Comparison of ENCODE assay signal across 8 cellular contexts in genomic region chr10:87816842-87817178, GRCh38. TPM values are rescaled to one million over a fixed set of nuclear protein-coding genes. Genes with fewer than 3 reads are reported as not detected.
A peak's percentile ranks its signal among the peaks of the same experiment; 100 is the strongest.
DNase-seq lines count a peak whose midpoint lies in the region; ATAC-seq and TF ChIP-seq lines count a peak whose summit lies in the region.

No MANE protein-coding gene starts in this region.

- no peaks in the 10 kb centered on the region for H3K9me3 Mint-ChIP-seq in activated naive CD4-positive, alpha-beta T cell treated with anti-CD3 and anti-CD28 coated beads for 36 hours
- H3K9me3 Mint-ChIP-seq in activated B cell treated with CpG ODN at 0.5 μM for 24 hours (no peaks in the 10 kb centered on the region), type B pancreatic cell (no peaks in the 10 kb centered on the region)

- peaks cover 23% of the 10 kb centered on the region for H3K36me3 ChIP-seq in iPS-20b (ENCODE audit: insufficient read depth, low read depth, low read length)

- peaks cover 30% of the 10 kb centered on the region for H3K4me1 Mint-ChIP-seq in activated naive CD4-positive, alpha-beta T cell treated with anti-CD3 and anti-CD28 coated beads for 36 hours (ENCODE audit: low read depth)
- peaks cover 40% of the 10 kb centered on the region for H3K4me1 Mint-ChIP-seq in activated B cell treated with CpG ODN at 0.5 μM for 24 hours
- peaks cover 23% of the 10 kb centered on the region for H3K4me1 Mint-ChIP-seq in type B pancreatic cell (ENCODE audit: unreplicated experiment)

- ATAC-seq in activated B cell treated with CpG ODN at 0.5 μM for 24 hours (ENCODE audit: low read depth), result no peak
- no peak for ATAC-seq in HG03565 (IDR thresholded peaks at IDR 0.05; ENCODE audit: unreplicated experiment)
- ATAC-seq in GM18907 (IDR thresholded peaks at IDR 0.05; ENCODE audit: unreplicated experiment), result no peak
- no peak for ATAC-seq in GM21576 (IDR thresholded peaks at IDR 0.05; ENCODE audit: unreplicated experiment)

- no peak for DNase-seq in activated naive CD4-positive, alpha-beta T cell treated with anti-CD3 and anti-CD28 coated beads for 36 hours
- no peak for DNase-seq in activated naive CD4-positive, alpha-beta T cell (lab: John Stamatoyannopoulos, UW)
- DNase-seq in activated B cell treated with CpG ODN at 0.5 μM for 24 hours (no peak), type B pancreatic cell (ENCODE audit: extremely low spot score, unreplicated experiment) (no peak)

- peak overlapping the region; percentile 87 for H3K4me3 Mint-ChIP-seq in activated naive CD4-positive, alpha-beta T cell treated with anti-CD3 and anti-CD28 coated beads for 36 hours
- H3K4me3 Mint-ChIP-seq in activated B cell treated with CpG ODN at 0.5 μM for 24 hours (peak overlapping the region; percentile 98), type B pancreatic cell (peak overlapping the region; percentile 96)

- H3K4me3 ChIP-seq in iPS-20b (ENCODE audit: low read length), result peak overlapping the region; percentile 88

- no peaks in the 10 kb centered on the region; the same call in 1 of the 2 replicates for H3K27me3 ChIP-seq in iPS-20b (ENCODE audit: insufficient read depth, low read length)

- H3K27ac ChIP-seq in iPS-20b (ENCODE audit: low read length), result no peak overlapping the region

- CTCF ChIA-PET in activated naive CD4-positive, alpha-beta T cell treated with anti-CD3 and anti-CD28 coated beads for 36 hours (lab: Charles Lee), result no interaction called here
- CTCF ChIA-PET in activated B cell treated with CpG ODN at 0.5 μM for 24 hours (lab: Charles Lee), result no interaction called here

- H3K9ac ChIP-seq in iPS-20b (ENCODE audit: low read depth, low read length), result peak overlapping the region; percentile 89; the same call in 1 of the 2 replicates

- H3K27me3 Mint-ChIP-seq in activated naive CD4-positive, alpha-beta T cell treated with anti-CD3 and anti-CD28 coated beads for 36 hours (ENCODE audit: low read depth), result no peaks in the 10 kb centered on the region
- no peaks in the 10 kb centered on the region for H3K27me3 Mint-ChIP-seq in activated B cell treated with CpG ODN at 0.5 μM for 24 hours
- no peaks in the 10 kb centered on the region for H3K27me3 Mint-ChIP-seq in type B pancreatic cell

- TF ChIP-seq CTCF in activated B cell treated with CpG ODN at 0.5 μM for 24 hours (IDR thresholded peaks at IDR 0.05), result no peak
- no peak for TF ChIP-seq CTCF in type B pancreatic cell (conservative IDR thresholded peaks at IDR 0.05)

- peak overlapping the region; percentile 94 for H3K27ac Mint-ChIP-seq in activated naive CD4-positive, alpha-beta T cell treated with anti-CD3 and anti-CD28 coated beads for 36 hours
- H3K27ac Mint-ChIP-seq in activated B cell treated with CpG ODN at 0.5 μM for 24 hours (peak overlapping the region; percentile 96), type B pancreatic cell (peak overlapping the region; percentile 97)

- no peaks in the 10 kb centered on the region for H3K9me3 ChIP-seq in iPS-20b (ENCODE audit: insufficient read depth, low read depth, low read length)

- intact Hi-C loops in activated naive CD4-positive, alpha-beta T cell treated with anti-CD3 and anti-CD28 coated beads for 36 hours (cut with micrococcal nuclease), result loop anchor here (2.0 to 5.0 kb wide), 5 partner anchors 14 to 1175 kb away; partner anchors contain the start of genes FAS and PAPSS2
- intact Hi-C loops in activated B cell treated with CpG ODN at 0.5 μM for 24 hours (cut with micrococcal nuclease), result loop anchor here (1.0 kb wide), 1 partner anchor 1063 kb away; the partner anchor contains the start of gene STAMBPL1

- POLR2A ChIA-PET in activated B cell treated with CpG ODN at 0.5 μM for 24 hours (lab: Charles Lee), result interaction anchor here (1.9 to 3.9 kb wide), 2 partner anchors 46 to 312 kb away, joined by 7 to 34 read pairs; partner anchors contain the start of genes KLLN, MINPP1 and PTEN

- H3K4me1 ChIP-seq in iPS-20b (ENCODE audit: insufficient read depth, low read length), result peaks cover 6% of the 10 kb centered on the region; the same call in 1 of the 2 replicates

- peaks cover 10% of the 10 kb centered on the region for H3K36me3 Mint-ChIP-seq in activated naive CD4-positive, alpha-beta T cell treated with anti-CD3 and anti-CD28 coated beads for 36 hours (ENCODE audit: low read depth)
- H3K36me3 Mint-ChIP-seq in activated B cell treated with CpG ODN at 0.5 μM for 24 hours (ENCODE audit: low read depth) (peaks cover 24% of the 10 kb centered on the region), type B pancreatic cell (peaks cover 18% of the 10 kb centered on the region)

RNA-seq across cellular contexts. Expression of gene ATAD1, which starts 1.2 kb away (rescaled TPM):
- total RNA-seq in activated naive CD4-positive, alpha-beta T cell treated with anti-CD3 and anti-CD28 coated beads for 36 hours, result 10 to 100 TPM; 47.4 to 53.7 TPM
- total RNA-seq in activated B cell treated with CpG ODN at 0.5 μM for 24 hours, result 34.7 and 42.6 TPM in 2 replicates
- 50.1 and 51.5 TPM in 2 replicates for total RNA-seq in type B pancreatic cell (ENCODE audit: low replicate concordance)

RNA-seq across cellular contexts. Expression of gene KLLN, which starts 46.5 kb away (rescaled TPM):
- under 1 TPM; 0.17 to 0.21 TPM for total RNA-seq in activated naive CD4-positive, alpha-beta T cell treated with anti-CD3 and anti-CD28 coated beads for 36 hours
- total RNA-seq in activated B cell treated with CpG ODN at 0.5 μM for 24 hours (2.4 and 2.6 TPM in 2 replicates), type B pancreatic cell (ENCODE audit: low replicate concordance) (1.4 and 2.2 TPM in 2 replicates)

RNA-seq across cellular contexts. Expression of gene PTEN, which starts 46.6 kb away (rescaled TPM):
- total RNA-seq in activated naive CD4-positive, alpha-beta T cell treated with anti-CD3 and anti-CD28 coated beads for 36 hours, result 10 to 100 TPM; 30.4 to 34.9 TPM
- total RNA-seq in activated B cell treated with CpG ODN at 0.5 μM for 24 hours, result 172 and 227 TPM in 2 replicates
- total RNA-seq in type B pancreatic cell (ENCODE audit: low replicate concordance), result 80.6 and 93.1 TPM in 2 replicates
